In genomic region chr13:113822266-113822665, GRCh38 we compare ENCODE assay signal across 28 cellular contexts. TPM values are rescaled to one million over a fixed set of nuclear protein-coding genes. Genes with fewer than 3 reads are reported as not detected.
DNase-seq lines count a peak whose midpoint lies in the region; ATAC-seq, FAIRE-seq and TF ChIP-seq lines count a peak whose summit lies in the region.
"Had no signal": no experiment of that assay in that cellular context is flagged by ENCODE, and none has a peak within 500 bp of the region (broad histone marks: within the 10 kb centered on the region; RNA-seq: fewer than 3 reads in every experiment).

No MANE protein-coding gene starts in this region.

- H3K4me3 ChIP-seq in SK-N-SH (ENCODE audit: low read depth in 2 of 2, low read length in 1 of 2): no peak overlapping the region
- no peak overlapping the region for H3K4me3 ChIP-seq in gastroesophageal sphincter
- no peak overlapping the region for H3K4me3 ChIP-seq in psoas muscle
- H3K4me3 ChIP-seq: Peyer's patch, SJSA1, spleen had no signal

- H3K9me2 ChIP-seq in SK-N-SH: no peaks in the 10 kb centered on the region

- TF ChIP-seq RAD21 in SK-N-SH (IDR thresholded peaks at IDR 0.05; ENCODE audit: low read length): no peak

- 0 out of 2 replicates have a peak overlapping the region, but pooled peaks have one; percentile 53 for H3K9ac ChIP-seq in SK-N-SH

- H3K9me3 ChIP-seq in SK-N-SH (no peaks in the 10 kb centered on the region), gastroesophageal sphincter (no peaks in the 10 kb centered on the region), psoas muscle (no peaks in the 10 kb centered on the region)
- H3K9me3 ChIP-seq: Peyer's patch, SJSA1, spleen had no signal

- ATAC-seq in SK-N-SH treated with all-trans-retinoic acid at 6 μM for 48 hours (no peak), gastroesophageal sphincter (no peak), psoas muscle (no peak), HG03135 (IDR thresholded peaks at IDR 0.05; ENCODE audit: unreplicated experiment) (no peak)
- ATAC-seq: activated CD4-positive, CD25-positive, alpha-beta regulatory T cell treated with anti-CD3 and anti-CD28 coated beads, Interleukin-2, amount 50 U/mL, for 24 hours; activated CD8-positive, alpha-beta T cell treated with anti-CD3 and anti-CD28 coated beads for 36 hours; activated naive CD4-positive, alpha-beta T cell treated with anti-CD3 and anti-CD28 coated beads, Interleukin-2, amount 50 U/mL, for 72 hours; HepG2 had no signal

- DNase-seq in SK-N-SH (no peak), psoas muscle (no peak), urothelium cell line (ENCODE audit: low spot score) (no peak), NCI-H2171 treated with DMSO at 0.1 percent for 48 hours (lab: John Stamatoyannopoulos, UW) (no peak)
- DNase-seq in activated CD8-positive, alpha-beta memory T cell treated with anti-CD3 and anti-CD28 coated beads, Interleukin-2, amount 50 U/mL, for 48 hours: no peak
- DNase-seq: activated CD8-positive, alpha-beta T cell treated with anti-CD3 and anti-CD28 coated beads for 36 hours; AML-193; anterior cingulate cortex; caudate nucleus; CD4-positive, alpha-beta memory T cell; NCI-H1048; NCI-H1694; NCI-H2227 treated with DMSO at 0.1 percent for 48 hours; NCI-H526 treated with DMSO at 0.1 percent for 48 hours; Peyer's patch; spleen; T-helper 1 cell had no signal

- TF ChIP-seq EP300 in SK-N-SH (IDR thresholded peaks at IDR 0.05; ENCODE audit: borderline replicate concordance in 1 of 2, low read depth in 1 of 2, low read length in 1 of 2): no peak
- no peak for TF ChIP-seq EP300 in gastroesophageal sphincter (IDR thresholded peaks at IDR 0.05)

- POLR2A ChIA-PET in SK-N-SH (lab: Yijun Ruan, JAX): no interaction called here

- peaks cover 42% of the 10 kb centered on the region for H3F3A ChIP-seq in SK-N-SH (replicated peaks; ENCODE audit: insufficient read depth)

- no peaks in the 10 kb centered on the region; the same call in 1 of the 2 replicates for H3K79me2 ChIP-seq in SK-N-SH (ENCODE audit: insufficient read depth)

- intact Hi-C loops in psoas muscle (cut with DNase I): loop anchor here in 1 of 2 donors (5.0 kb wide), 1 partner anchor 40 kb away; the partner anchor contains the start of gene GAS6

- H4K20me1 ChIP-seq in SK-N-SH (ENCODE audit: insufficient read depth): no peaks in the 10 kb centered on the region

- CTCF ChIA-PET in SK-N-SH (lab: Yijun Ruan, JAX): interaction anchor here (1.0 to 1.4 kb wide), 3 partner anchors 35 to 404 kb away, joined by 3 to 4 read pairs (median 3); no protein-coding TSS in a partner anchor

- no peak for TF ChIP-seq POLR2A in gastroesophageal sphincter (IDR thresholded peaks at IDR 0.05)

- no peak overlapping the region for H2AFZ ChIP-seq in SK-N-SH (ENCODE audit: low read depth)

- H3K36me3 ChIP-seq in SK-N-SH (replicated peaks in 1 of 2; ENCODE audit: control insufficient read depth in 1 of 2, insufficient read depth in 2 of 2, low read length in 1 of 2): peaks cover 0 to 32% of the 10 kb centered on the region in 2 experiments
- H3K36me3 ChIP-seq in gastroesophageal sphincter: peaks cover 0 to 54% of the 10 kb centered on the region in 2 donors
- peaks cover 0 to 46% of the 10 kb centered on the region in 2 donors for H3K36me3 ChIP-seq in psoas muscle (ENCODE audit: insufficient read depth in 1 of 2, low read depth in 1 of 2)

- H3K27ac ChIP-seq in SK-N-SH (ENCODE audit: low read depth in 2 of 2, low read length in 1 of 2): peak overlapping the region; percentile 93 to 98
- H3K27ac ChIP-seq in gastroesophageal sphincter: peak overlapping the region; percentile 44 to 90 (median 88)
- H3K27ac ChIP-seq in psoas muscle: peak overlapping the region; percentile 90
- H3K27ac ChIP-seq: 22Rv1 had no signal

- H3K27me3 ChIP-seq in SK-N-SH (ENCODE audit: insufficient read depth) (no peaks in the 10 kb centered on the region), gastroesophageal sphincter (no peaks in the 10 kb centered on the region), psoas muscle (ENCODE audit: insufficient read depth in 3 of 3, low read length in 2 of 3) (no peaks in the 10 kb centered on the region)
- H3K27me3 ChIP-seq: Peyer's patch, SJSA1, spleen had no signal

- peak overlapping the region; percentile 83; the same call in 1 of the 2 replicates for H3K4me2 ChIP-seq in SK-N-SH

- FAIRE-seq in urothelium cell line (lab: Jason Lieb, UNC): peak; percentile 66
- FAIRE-seq: GM12892, HepG2, islet of Langerhans, TTC549 had no signal

- TF ChIP-seq CTCF in SK-N-SH (IDR thresholded peaks at IDR 0.05) (no peak), gastroesophageal sphincter (IDR thresholded peaks at IDR 0.05) (no peak), psoas muscle (IDR thresholded peaks at IDR 0.05) (no peak)

- H3K4me1 ChIP-seq in SK-N-SH (ENCODE audit: control insufficient read depth in 1 of 2, insufficient read depth in 2 of 2, low read depth in 1 of 2, low read length in 1 of 2) (peaks cover 22 to 44% of the 10 kb centered on the region in 2 experiments; a peak in 3 of 4 replicates), gastroesophageal sphincter (peaks cover 3 to 61% (median 36%) of the 10 kb centered on the region in 3 donors), psoas muscle (peaks cover 39% of the 10 kb centered on the region)

- no CpG with 5 or more reads among the region's 12 CpGs for WGBS in SK-N-SH (ENCODE audit: low lambda C conversion rate)
- WGBS in gastroesophageal sphincter (ENCODE audit: low coverage in 1 of 2), 2 donors: 100% methylated on average over 4 of the region's 12 CpGs; no CpG with 5 or more reads in 1 of the 2 donors
- 91 to 97% (median 95%) methylated on average over 12 of the region's 12 CpGs for WGBS in psoas muscle, 3 donors

TF ChIP-seq in SK-N-SH, 30 proteins besides CTCF, POLR2A, EP300 and RAD21 (continues in another document):
- no peak for TF ChIP-seq EZH2phosphoT487 (IDR thresholded peaks at IDR 0.05; ENCODE audit: borderline replicate concordance, low read depth)
- TF ChIP-seq NRF1 (IDR thresholded peaks at IDR 0.05; ENCODE audit: low read depth, low read length): no peak
- TF ChIP-seq USF1 (IDR thresholded peaks at IDR 0.05; ENCODE audit: borderline replicate concordance, low read depth): no peak
- TF ChIP-seq MAX (IDR thresholded peaks at IDR 0.05; ENCODE audit: low read depth): no peak
- no peak for TF ChIP-seq IRF3 (IDR thresholded peaks at IDR 0.05; ENCODE audit: low read depth, low read length)
- TF ChIP-seq YY1 (IDR thresholded peaks at IDR 0.05; ENCODE audit: low read depth): no peak
- TF ChIP-seq MEF2A (IDR thresholded peaks at IDR 0.05; ENCODE audit: borderline replicate concordance, low read depth): no peak

TF ChIP-seq in SK-N-SH treated with all-trans-retinoic acid at 6 μM for 48 hours, 23 proteins besides CTCF, POLR2A, EP300 and RAD21:
- TF ChIP-seq TCF4 (CRISPR knock-in tag; IDR thresholded peaks at IDR 0.05; ENCODE audit: borderline replicate concordance) (no peak), PPARA (CRISPR knock-in tag; IDR thresholded peaks at IDR 0.05; ENCODE audit: borderline replicate concordance) (no peak)

RNA-seq across cellular contexts. Expression of gene GAS6, which starts 41.6 kb away (rescaled TPM):
- 380 and 406 TPM in 2 replicates for polyA plus RNA-seq in SK-N-SH (2012; rRNA removed)
- polyA plus RNA-seq in SK-N-SH (2012; cell fraction: cytosol; rRNA removed): 236 and 359 TPM in 2 replicates
- 463 and 469 TPM in 2 replicates for polyA plus RNA-seq in SK-N-SH (2012; cell fraction: nucleus; rRNA removed)
- 100 to 1,000 TPM; 132 to 392 (median 217) TPM for total RNA-seq in gastroesophageal sphincter
- 100 to 1,000 TPM in 1 of 4 donors, 10 to 100 TPM in 3; 65.5 to 103 (median 75.9) TPM for total RNA-seq in psoas muscle
- 10 to 100 TPM; 51.6 to 90.9 (median 52.1) TPM for polyA plus RNA-seq in psoas muscle
